Comparison of ENCODE assay signal across 23 cellular contexts in genomic region chr2:49677227-49677626, GRCh38.
"Had no signal": no experiment of that assay in that cellular context is flagged by ENCODE, and none has a peak within 500 bp of the region (broad histone marks: within the 10 kb centered on the region; RNA-seq: fewer than 3 reads in every experiment).

No MANE protein-coding gene starts in this region.

- H3K36me3 ChIP-seq: colonic mucosa, esophagus squamous epithelium, gastroesophageal sphincter, heart right ventricle, left lung, lower lobe of right lung had no signal

- H3K27me3 ChIP-seq: colonic mucosa, esophagus squamous epithelium, gastroesophageal sphincter, heart right ventricle, left lung had no signal

- H3K4me1 ChIP-seq: colonic mucosa, esophagus squamous epithelium, gastroesophageal sphincter, heart right ventricle, left lung, lower lobe of right lung had no signal

- FAIRE-seq: endometrium, frontal cortex, islet of Langerhans, keratinocyte had no signal

- H3K9me3 ChIP-seq: colonic mucosa, esophagus squamous epithelium, gastroesophageal sphincter, heart right ventricle, left lung, lower lobe of right lung, mucosa of descending colon had no signal

- DNase-seq: colonic mucosa; cortex of kidney; effector CD8-positive, alpha-beta T cell; effector memory CD8-positive, alpha-beta T cell; erythroblast; esophagus squamous epithelium; foreskin fibroblast; heart right ventricle; hippocampal formation; left cardiac atrium; left lung; left ventricle myocardium superior; lower lobe of right lung; mesenchymal stem cell; mucosa of descending colon; naive B cell had no signal

- H3K27ac ChIP-seq: colonic mucosa, epithelial cell of prostate, esophagus squamous epithelium, gastroesophageal sphincter, heart right ventricle, left lung, lower lobe of right lung had no signal

- H3K4me3 ChIP-seq: colonic mucosa, esophagus squamous epithelium, gastroesophageal sphincter, heart right ventricle, left lung, lower lobe of right lung, mucosa of descending colon had no signal

- ATAC-seq: effector memory CD8-positive, alpha-beta T cell; esophagus mucosa; gastroesophageal sphincter; left lung; left ventricle myocardium superior; lower lobe of right lung; mucosa of descending colon had no signal
